Comparison of ENCODE assay signal across 1 cellular context in genomic region chr11:126062679-126063509, GRCh38.
TF ChIP-seq lines count a peak whose summit lies in the region.

A gene with protein sequence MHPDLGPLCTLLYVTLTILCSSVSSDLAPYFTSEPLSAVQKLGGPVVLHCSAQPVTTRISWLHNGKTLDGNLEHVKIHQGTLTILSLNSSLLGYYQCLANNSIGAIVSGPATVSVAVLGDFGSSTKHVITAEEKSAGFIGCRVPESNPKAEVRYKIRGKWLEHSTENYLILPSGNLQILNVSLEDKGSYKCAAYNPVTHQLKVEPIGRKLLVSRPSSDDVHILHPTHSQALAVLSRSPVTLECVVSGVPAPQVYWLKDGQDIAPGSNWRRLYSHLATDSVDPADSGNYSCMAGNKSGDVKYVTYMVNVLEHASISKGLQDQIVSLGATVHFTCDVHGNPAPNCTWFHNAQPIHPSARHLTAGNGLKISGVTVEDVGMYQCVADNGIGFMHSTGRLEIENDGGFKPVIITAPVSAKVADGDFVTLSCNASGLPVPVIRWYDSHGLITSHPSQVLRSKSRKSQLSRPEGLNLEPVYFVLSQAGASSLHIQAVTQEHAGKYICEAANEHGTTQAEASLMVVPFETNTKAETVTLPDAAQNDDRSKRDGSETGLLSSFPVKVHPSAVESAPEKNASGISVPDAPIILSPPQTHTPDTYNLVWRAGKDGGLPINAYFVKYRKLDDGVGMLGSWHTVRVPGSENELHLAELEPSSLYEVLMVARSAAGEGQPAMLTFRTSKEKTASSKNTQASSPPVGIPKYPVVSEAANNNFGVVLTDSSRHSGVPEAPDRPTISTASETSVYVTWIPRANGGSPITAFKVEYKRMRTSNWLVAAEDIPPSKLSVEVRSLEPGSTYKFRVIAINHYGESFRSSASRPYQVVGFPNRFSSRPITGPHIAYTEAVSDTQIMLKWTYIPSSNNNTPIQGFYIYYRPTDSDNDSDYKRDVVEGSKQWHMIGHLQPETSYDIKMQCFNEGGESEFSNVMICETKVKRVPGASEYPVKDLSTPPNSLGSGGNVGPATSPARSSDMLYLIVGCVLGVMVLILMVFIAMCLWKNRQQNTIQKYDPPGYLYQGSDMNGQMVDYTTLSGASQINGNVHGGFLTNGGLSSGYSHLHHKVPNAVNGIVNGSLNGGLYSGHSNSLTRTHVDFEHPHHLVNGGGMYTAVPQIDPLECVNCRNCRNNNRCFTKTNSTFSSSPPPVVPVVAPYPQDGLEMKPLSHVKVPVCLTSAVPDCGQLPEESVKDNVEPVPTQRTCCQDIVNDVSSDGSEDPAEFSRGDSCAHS (N-terminal part only) (minus strand): TSS chr11:126062866. CDS start chr11:126023476, 39,390 bp downstream.

TF ChIP-seq in GM23338, 12 proteins besides CTCF, POLR2A, EP300 and RAD21:
- TF ChIP-seq, protein P1, sequence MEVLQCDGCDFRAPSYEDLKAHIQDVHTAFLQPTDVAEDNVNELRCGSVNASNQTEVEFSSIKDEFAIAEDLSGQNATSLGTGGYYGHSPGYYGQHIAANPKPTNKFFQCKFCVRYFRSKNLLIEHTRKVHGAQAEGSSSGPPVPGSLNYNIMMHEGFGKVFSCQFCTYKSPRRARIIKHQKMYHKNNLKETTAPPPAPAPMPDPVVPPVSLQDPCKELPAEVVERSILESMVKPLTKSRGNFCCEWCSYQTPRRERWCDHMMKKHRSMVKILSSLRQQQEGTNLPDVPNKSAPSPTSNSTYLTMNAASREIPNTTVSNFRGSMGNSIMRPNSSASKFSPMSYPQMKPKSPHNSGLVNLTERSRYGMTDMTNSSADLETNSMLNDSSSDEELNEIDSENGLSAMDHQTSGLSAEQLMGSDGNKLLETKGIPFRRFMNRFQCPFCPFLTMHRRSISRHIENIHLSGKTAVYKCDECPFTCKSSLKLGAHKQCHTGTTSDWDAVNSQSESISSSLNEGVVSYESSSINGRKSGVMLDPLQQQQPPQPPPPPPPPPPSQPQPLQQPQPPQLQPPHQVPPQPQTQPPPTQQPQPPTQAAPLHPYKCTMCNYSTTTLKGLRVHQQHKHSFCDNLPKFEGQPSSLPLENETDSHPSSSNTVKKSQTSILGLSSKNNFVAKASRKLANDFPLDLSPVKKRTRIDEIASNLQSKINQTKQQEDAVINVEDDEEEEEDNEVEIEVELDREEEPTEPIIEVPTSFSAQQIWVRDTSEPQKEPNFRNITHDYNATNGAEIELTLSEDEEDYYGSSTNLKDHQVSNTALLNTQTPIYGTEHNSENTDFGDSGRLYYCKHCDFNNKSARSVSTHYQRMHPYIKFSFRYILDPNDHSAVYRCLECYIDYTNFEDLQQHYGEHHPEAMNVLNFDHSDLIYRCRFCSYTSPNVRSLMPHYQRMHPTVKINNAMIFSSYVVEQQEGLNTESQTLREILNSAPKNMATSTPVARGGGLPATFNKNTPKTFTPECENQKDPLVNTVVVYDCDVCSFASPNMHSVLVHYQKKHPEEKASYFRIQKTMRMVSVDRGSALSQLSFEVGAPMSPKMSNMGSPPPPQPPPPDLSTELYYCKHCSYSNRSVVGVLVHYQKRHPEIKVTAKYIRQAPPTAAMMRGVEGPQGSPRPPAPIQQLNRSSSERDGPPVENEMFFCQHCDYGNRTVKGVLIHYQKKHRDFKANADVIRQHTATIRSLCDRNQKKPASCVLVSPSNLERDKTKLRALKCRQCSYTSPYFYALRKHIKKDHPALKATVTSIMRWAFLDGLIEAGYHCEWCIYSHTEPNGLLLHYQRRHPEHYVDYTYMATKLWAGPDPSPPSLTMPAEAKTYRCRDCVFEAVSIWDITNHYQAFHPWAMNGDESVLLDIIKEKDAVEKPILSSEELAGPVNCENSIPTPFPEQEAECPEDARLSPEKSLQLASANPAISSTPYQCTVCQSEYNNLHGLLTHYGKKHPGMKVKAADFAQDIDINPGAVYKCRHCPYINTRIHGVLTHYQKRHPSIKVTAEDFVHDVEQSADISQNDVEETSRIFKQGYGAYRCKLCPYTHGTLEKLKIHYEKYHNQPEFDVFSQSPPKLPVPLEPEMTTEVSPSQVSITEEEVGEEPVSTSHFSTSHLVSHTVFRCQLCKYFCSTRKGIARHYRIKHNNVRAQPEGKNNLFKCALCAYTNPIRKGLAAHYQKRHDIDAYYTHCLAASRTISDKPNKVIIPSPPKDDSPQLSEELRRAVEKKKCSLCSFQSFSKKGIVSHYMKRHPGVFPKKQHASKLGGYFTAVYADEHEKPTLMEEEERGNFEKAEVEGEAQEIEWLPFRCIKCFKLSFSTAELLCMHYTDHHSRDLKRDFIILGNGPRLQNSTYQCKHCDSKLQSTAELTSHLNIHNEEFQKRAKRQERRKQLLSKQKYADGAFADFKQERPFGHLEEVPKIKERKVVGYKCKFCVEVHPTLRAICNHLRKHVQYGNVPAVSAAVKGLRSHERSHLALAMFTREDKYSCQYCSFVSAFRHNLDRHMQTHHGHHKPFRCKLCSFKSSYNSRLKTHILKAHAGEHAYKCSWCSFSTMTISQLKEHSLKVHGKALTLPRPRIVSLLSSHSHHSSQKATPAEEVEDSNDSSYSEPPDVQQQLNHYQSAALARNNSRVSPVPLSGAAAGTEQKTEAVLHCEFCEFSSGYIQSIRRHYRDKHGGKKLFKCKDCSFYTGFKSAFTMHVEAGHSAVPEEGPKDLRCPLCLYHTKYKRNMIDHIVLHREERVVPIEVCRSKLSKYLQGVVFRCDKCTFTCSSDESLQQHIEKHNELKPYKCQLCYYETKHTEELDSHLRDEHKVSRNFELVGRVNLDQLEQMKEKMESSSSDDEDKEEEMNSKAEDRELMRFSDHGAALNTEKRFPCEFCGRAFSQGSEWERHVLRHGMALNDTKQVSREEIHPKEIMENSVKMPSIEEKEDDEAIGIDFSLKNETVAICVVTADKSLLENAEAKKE (CRISPR knock-in tag; IDR thresholded peaks at IDR 0.05) = no peak
- TF ChIP-seq EZH2phosphoT487 (IDR thresholded peaks at IDR 0.05; ENCODE audit: unreplicated experiment) = no peak
- no peak for TF ChIP-seq EZH2 (IDR thresholded peaks at IDR 0.05; ENCODE audit: low read depth, unreplicated experiment)
- TF ChIP-seq, protein P2, sequence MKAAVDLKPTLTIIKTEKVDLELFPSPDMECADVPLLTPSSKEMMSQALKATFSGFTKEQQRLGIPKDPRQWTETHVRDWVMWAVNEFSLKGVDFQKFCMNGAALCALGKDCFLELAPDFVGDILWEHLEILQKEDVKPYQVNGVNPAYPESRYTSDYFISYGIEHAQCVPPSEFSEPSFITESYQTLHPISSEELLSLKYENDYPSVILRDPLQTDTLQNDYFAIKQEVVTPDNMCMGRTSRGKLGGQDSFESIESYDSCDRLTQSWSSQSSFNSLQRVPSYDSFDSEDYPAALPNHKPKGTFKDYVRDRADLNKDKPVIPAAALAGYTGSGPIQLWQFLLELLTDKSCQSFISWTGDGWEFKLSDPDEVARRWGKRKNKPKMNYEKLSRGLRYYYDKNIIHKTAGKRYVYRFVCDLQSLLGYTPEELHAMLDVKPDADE (IDR thresholded peaks at IDR 0.05) = no peak
- peak; percentile 60 for TF ChIP-seq POLR2AphosphoS5 (IDR thresholded peaks at IDR 0.05; ENCODE audit: low read depth)
- TF ChIP-seq CREB1 (CRISPR knock-in tag; IDR thresholded peaks at IDR 0.05; ENCODE audit: low read depth) = 0 out of 2 replicates have a peak, but pooled peaks have one; percentile 11
- no peak for TF ChIP-seq NANOG (IDR thresholded peaks at IDR 0.05; ENCODE audit: borderline replicate concordance)
- no peak for TF ChIP-seq ZNF331 (CRISPR knock-in tag; IDR thresholded peaks at IDR 0.05; ENCODE audit: low read depth)
- no peak for TF ChIP-seq REST (IDR thresholded peaks at IDR 0.05; ENCODE audit: unreplicated experiment)
